ENCODE assay signal across 15 cellular contexts in the genomic region with DNA sequence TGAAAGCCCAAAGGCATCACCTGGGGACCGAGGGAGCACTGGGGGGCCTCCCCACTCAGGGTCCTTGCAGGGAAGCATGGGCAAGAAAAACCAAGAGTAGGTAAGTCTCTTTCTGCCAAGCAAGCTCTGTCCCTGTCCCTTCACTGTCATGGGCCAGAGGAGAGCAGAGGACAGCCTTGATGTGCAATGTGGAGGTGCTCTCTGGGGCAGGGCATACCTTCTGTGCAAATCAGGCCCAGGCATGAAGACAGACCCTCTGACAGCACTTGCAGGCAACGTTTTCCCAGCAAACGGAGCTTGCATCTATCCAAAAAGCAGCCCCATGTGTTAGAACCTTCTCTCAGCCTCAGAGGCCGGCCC.
DNase-seq lines count a peak whose midpoint lies in the region; ATAC-seq and FAIRE-seq lines count a peak whose summit lies in the region.
"Had no signal": no experiment of that assay in that cellular context is flagged by ENCODE, and none has a peak within 500 bp of the region (broad histone marks: within the 10 kb centered on the region; RNA-seq: fewer than 3 reads in every experiment).

No MANE protein-coding gene starts in this region.

- peaks cover 4% of the 10 kb centered on the region for H3K27me3 Mint-ChIP-seq in CD4-positive, CD25-positive, alpha-beta regulatory T cell
- no peaks in the 10 kb centered on the region for H3K27me3 Mint-ChIP-seq in T-cell

- no peak for ATAC-seq in CD4-positive, CD25-positive, alpha-beta regulatory T cell (ENCODE audit: low read depth in 2 of 2)
- ATAC-seq in T-cell (replicated peaks in 1 of 4) (peak in 2 of 4 experiments; percentile 19 to 30), HG03095 (IDR thresholded peaks at IDR 0.05; ENCODE audit: unreplicated experiment) (no peak)

- no peaks in the 10 kb centered on the region for H3K27me3 ChIP-seq in CD4-positive, CD25-positive, alpha-beta regulatory T cell (ENCODE audit: control insufficient read depth, insufficient read depth, low read length)
- no peaks in the 10 kb centered on the region for H3K27me3 ChIP-seq in mucosa of rectum (ENCODE audit: control insufficient read depth in 2 of 2, insufficient read depth in 2 of 2, low read length in 2 of 2)
- no peaks in the 10 kb centered on the region for H3K27me3 ChIP-seq in mesenchymal stem cell (ENCODE audit: control insufficient read depth in 1 of 2, insufficient read depth in 1 of 2, low read length in 2 of 2)

- H2BK5ac ChIP-seq in mesenchymal stem cell (ENCODE audit: low read depth, low read length, poor library complexity, severe bottlenecking): no peak overlapping the region

- peaks cover 10% of the 10 kb centered on the region for H3K4me1 ChIP-seq in CD4-positive, CD25-positive, alpha-beta regulatory T cell (ENCODE audit: control insufficient read depth, insufficient read depth, low read length, poor library complexity, severe bottlenecking)
- H3K4me1 ChIP-seq in mucosa of rectum (ENCODE audit: control insufficient read depth in 2 of 2, insufficient read depth in 2 of 2, low read length in 2 of 2) (peaks cover 6 to 12% of the 10 kb centered on the region in 2 donors), mesenchymal stem cell (ENCODE audit: control insufficient read depth, insufficient read depth, low read depth, low read length) (peaks cover 4% of the 10 kb centered on the region)

- no peak for DNase-seq in CD4-positive, CD25-positive, alpha-beta regulatory T cell
- DNase-seq in GM19239 (ENCODE audit: insufficient read length, low spot score) (no peak), T-cell (no peak), NCI-H1694 (lab: John Stamatoyannopoulos, UW) (no peak), mesenchymal stem cell (no peak)
- DNase-seq in stimulated activated CD8-positive, alpha-beta memory T cell treated with anti-CD3 and anti-CD28 coated beads, Interleukin-4, amount 100 ng/mL, for 48 hours: no peak
- DNase-seq: activated effector memory CD4-positive, alpha-beta T cell treated with Interleukin-2 at 50 U/mL for 16 hours; GM23248; mammary epithelial cell; NCI-H187 treated with DMSO at 0.1 percent for 48 hours; NCI-H345; stimulated activated CD4-positive, alpha-beta T cell treated with anti-CD3 and anti-CD28 coated beads, Interleukin-4, amount 100 ng/mL, for 4 hours had no signal

- peaks cover 0 to 5% (median 0%) of the 10 kb centered on the region in 7 donors for H3K9me3 Mint-ChIP-seq in CD4-positive, CD25-positive, alpha-beta regulatory T cell
- peaks cover 0 to 6% (median 0%) of the 10 kb centered on the region in 3 donors for H3K9me3 Mint-ChIP-seq in T-cell

- H4K8ac ChIP-seq in mesenchymal stem cell (ENCODE audit: low read length): no peak overlapping the region

- no peak overlapping the region for H2BK120ac ChIP-seq in mesenchymal stem cell (ENCODE audit: low read depth, low read length)

- no peak overlapping the region for H3K4me3 ChIP-seq in CD4-positive, CD25-positive, alpha-beta regulatory T cell (ENCODE audit: low read depth, low read length)
- H3K4me3 ChIP-seq in mucosa of rectum (ENCODE audit: low read length in 2 of 2) (no peak overlapping the region), mesenchymal stem cell (ENCODE audit: insufficient read depth in 1 of 2, low read depth in 1 of 2, low read length in 2 of 2) (no peak overlapping the region)
- H3K4me3 ChIP-seq: GM23248 had no signal

- CTCF ChIA-PET in T-cell (lab: Charles Lee): interaction anchor here in 1 of 2 donors (0.7 kb wide), 1 partner anchor 17 kb away, joined by 4 read pairs; no protein-coding TSS in a partner anchor

- peaks cover 0 to 34% (median 11%) of the 10 kb centered on the region in 4 donors for H3K4me1 Mint-ChIP-seq in CD4-positive, CD25-positive, alpha-beta regulatory T cell
- peaks cover 35 to 61% (median 38%) of the 10 kb centered on the region in 3 donors for H3K4me1 Mint-ChIP-seq in T-cell

- no peaks in the 10 kb centered on the region for H3K79me1 ChIP-seq in mesenchymal stem cell (replicated peaks; ENCODE audit: low read length, poor library complexity, severe bottlenecking)

- H4K91ac ChIP-seq in mesenchymal stem cell (ENCODE audit: low read length): no peak overlapping the region

- POLR2A ChIA-PET in T-cell (lab: Charles Lee): interaction anchor here in 1 of 2 donors (0.6 kb wide), 1 partner anchor 69 kb away, joined by 4 read pairs; no protein-coding TSS in a partner anchor

- H3K9me3 ChIP-seq in CD4-positive, CD25-positive, alpha-beta regulatory T cell (ENCODE audit: control insufficient read depth in 2 of 2, low read length in 2 of 2): no peaks in the 10 kb centered on the region
- H3K9me3 ChIP-seq in mucosa of rectum (ENCODE audit: control insufficient read depth in 2 of 2, low read length in 2 of 2) (no peaks in the 10 kb centered on the region), mesenchymal stem cell (ENCODE audit: control insufficient read depth, low read length) (no peaks in the 10 kb centered on the region)

- H3K4me2 ChIP-seq in mesenchymal stem cell (ENCODE audit: low read length, poor library complexity, severe bottlenecking): no peak overlapping the region

- FAIRE-seq in GM19239 (lab: Jason Lieb, UNC): peak; percentile 8
- FAIRE-seq: astrocyte had no signal

- H3K4me3 Mint-ChIP-seq in CD4-positive, CD25-positive, alpha-beta regulatory T cell: peak overlapping the region in 1 of 4 donors; percentile 57
- H3K4me3 Mint-ChIP-seq in T-cell: peak overlapping the region in 1 of 3 donors; percentile 68

- H3K9ac ChIP-seq in mucosa of rectum (ENCODE audit: low read depth in 1 of 2, low read length in 2 of 2): no peak overlapping the region
- H3K9ac ChIP-seq in mesenchymal stem cell (ENCODE audit: low read length): no peak overlapping the region
- H3K9ac ChIP-seq: GM23248 had no signal

- H2AK5ac ChIP-seq in mesenchymal stem cell (ENCODE audit: low read length, severe bottlenecking): no peak overlapping the region

- no peak overlapping the region for H3K23ac ChIP-seq in mesenchymal stem cell (ENCODE audit: low read length in 2 of 2)

- H3K36me3 ChIP-seq in CD4-positive, CD25-positive, alpha-beta regulatory T cell (ENCODE audit: control insufficient read depth, insufficient read depth, low read length): no peaks in the 10 kb centered on the region
- no peaks in the 10 kb centered on the region for H3K36me3 ChIP-seq in mucosa of rectum (ENCODE audit: control insufficient read depth in 2 of 2, insufficient read depth in 2 of 2, low read length in 2 of 2)
- no peaks in the 10 kb centered on the region for H3K36me3 ChIP-seq in mesenchymal stem cell (ENCODE audit: control insufficient read depth in 1 of 2, insufficient read depth in 2 of 2, low read depth in 1 of 2, low read length in 2 of 2)

- no peak overlapping the region for H3K4ac ChIP-seq in mesenchymal stem cell (ENCODE audit: low read depth in 1 of 2, low read length in 2 of 2)

- no peak overlapping the region for H3K27ac ChIP-seq in CD4-positive, CD25-positive, alpha-beta regulatory T cell (ENCODE audit: insufficient read depth, low read length, poor library complexity, severe bottlenecking)
- H3K27ac ChIP-seq in mucosa of rectum (ENCODE audit: low read depth in 2 of 2, low read length in 2 of 2): peak overlapping the region; percentile 23 to 58
- no peak overlapping the region for H3K27ac ChIP-seq in mesenchymal stem cell (ENCODE audit: low read length, poor library complexity, severe bottlenecking)
- H3K27ac ChIP-seq: GM23248 had no signal

- H2AFZ ChIP-seq in mesenchymal stem cell (ENCODE audit: low read depth, low read length): no peak overlapping the region
- H2AFZ ChIP-seq: GM23248 had no signal

- H3K14ac ChIP-seq in mesenchymal stem cell (ENCODE audit: low read length in 2 of 2): no peak overlapping the region

- H2BK12ac ChIP-seq in mesenchymal stem cell (ENCODE audit: low read length in 2 of 2): no peak overlapping the region

- H3K18ac ChIP-seq in mesenchymal stem cell (ENCODE audit: low read depth in 1 of 2, low read length in 2 of 2): no peak overlapping the region

- H2BK15ac ChIP-seq in mesenchymal stem cell (ENCODE audit: low read depth, poor library complexity, severe bottlenecking): no peak overlapping the region

- peaks cover 7% of the 10 kb centered on the region for H3K36me3 Mint-ChIP-seq in CD4-positive, CD25-positive, alpha-beta regulatory T cell
- H3K36me3 Mint-ChIP-seq in T-cell: peaks cover 11% of the 10 kb centered on the region

- WGBS in mesenchymal stem cell: 71% methylated on average over 4 of the region's 4 CpGs

- H3K27ac Mint-ChIP-seq in CD4-positive, CD25-positive, alpha-beta regulatory T cell: peak overlapping the region in 2 of 3 donors; percentile 83 to 86
- peak overlapping the region; percentile 85 to 89 for H3K27ac Mint-ChIP-seq in T-cell

Comparison
In these comparisons a context has a peak if more than half of its experiments do, and no peak if none do; other contexts are left out.
1. H3K27ac ChIP-seq: peak in mucosa of rectum (2 of 2); none in CD4-positive, CD25-positive, alpha-beta regulatory T cell (single experiment) and mesenchymal stem cell (single experiment).